Comparison of ENCODE assay signal across 1 cellular context in genomic region chr5:138545919-138546562, GRCh38.
TF ChIP-seq lines count a peak whose summit lies in the region.

No MANE protein-coding gene starts in this region.

TF ChIP-seq in HepG2, 621 proteins besides CTCF, POLR2A, EP300 and RAD21:
- TF ChIP-seq ZNF687 (CRISPR knock-in tag; IDR thresholded peaks at IDR 0.05) (no peak), ZNF616 (CRISPR knock-in tag; IDR thresholded peaks at IDR 0.05; ENCODE audit: low read depth) (no peak), POLR2G (IDR thresholded peaks at IDR 0.05; ENCODE audit: low read depth, low read length) (0 out of 2 replicates have a peak, but pooled peaks have one; percentile 1), PHF21A (CRISPR knock-in tag; IDR thresholded peaks at IDR 0.05) (no peak), NPAS2 (CRISPR knock-in tag; IDR thresholded peaks at IDR 0.05; ENCODE audit: borderline replicate concordance) (no peak), ATF4 (CRISPR knock-in tag; IDR thresholded peaks at IDR 0.05) (peak in 1 of 2 experiments; percentile 60; a peak in 1 of 4 replicates), ZNF18 (CRISPR knock-in tag; IDR thresholded peaks at IDR 0.05; ENCODE audit: insufficient replicate concordance) (no peak), ZNF512B (CRISPR knock-in tag; IDR thresholded peaks at IDR 0.05; ENCODE audit: borderline replicate concordance) (no peak)
